In genomic region chr2:17878222-17879136, GRCh38 we compare ENCODE assay signal across 8 cellular contexts. TPM values are rescaled to one million over a fixed set of nuclear protein-coding genes. Genes with fewer than 3 reads are reported as not detected.
A peak's percentile ranks its signal among the peaks of the same experiment; 100 is the strongest.
DNase-seq lines count a peak whose midpoint lies in the region; ATAC-seq and TF ChIP-seq lines count a peak whose summit lies in the region.

Gene KCNS3 (plus strand): TSS chr2:17878667. CDS start chr2:17931009, 52,342 bp downstream.

- H3K4me3 ChIP-seq in psoas muscle = peak within 1 kb of the TSS; percentile 91

- H3K27ac ChIP-seq in psoas muscle = peak within 1 kb of the TSS; percentile 80

- no peak for TF ChIP-seq CTCF in psoas muscle (IDR thresholded peaks at IDR 0.05)

- H3K27me3 ChIP-seq in psoas muscle (ENCODE audit: insufficient read depth in 3 of 3, low read length in 2 of 3) = no peaks in the 10 kb centered on the region

- no peak for DNase-seq in activated naive CD4-positive, alpha-beta T cell treated with Interleukin-2 at 50 U/mL for 16 hours
- peak; percentile 44 for DNase-seq in NCI-H146 (lab: John Stamatoyannopoulos, UW)
- peak; percentile 79 for DNase-seq in left ventricle myocardium superior
- peak; percentile 58 to 78 for DNase-seq in psoas muscle
- DNase-seq in SIG-M5 (lab: John Stamatoyannopoulos, UW) = no peak

- peaks cover 47% of the 10 kb centered on the region for H3K27me3 Mint-ChIP-seq in activated naive CD4-positive, alpha-beta T cell treated with anti-CD3 and anti-CD28 coated beads, Interleukin-2, amount 50 U/mL, for 24 hours
- H3K27me3 Mint-ChIP-seq in activated naive CD8-positive, alpha-beta T cell = peaks cover 48% of the 10 kb centered on the region

- peaks cover 7% of the 10 kb centered on the region for H3K4me1 Mint-ChIP-seq in activated naive CD4-positive, alpha-beta T cell treated with anti-CD3 and anti-CD28 coated beads, Interleukin-2, amount 50 U/mL, for 24 hours
- peaks cover 16% of the 10 kb centered on the region for H3K4me1 Mint-ChIP-seq in activated naive CD8-positive, alpha-beta T cell (ENCODE audit: low read depth)

- no peaks in the 10 kb centered on the region for H3K9me3 ChIP-seq in psoas muscle

- no peaks in the 10 kb centered on the region for H3K36me3 ChIP-seq in psoas muscle (ENCODE audit: insufficient read depth in 1 of 2, low read depth in 1 of 2)

- 0% methylated on average over 68 to 114 of the region's 114 CpGs for whole genome bisulfite sequencing in psoas muscle, 3 donors

- no peak within 1 kb of the TSS for H3K27ac Mint-ChIP-seq in activated naive CD4-positive, alpha-beta T cell treated with anti-CD3 and anti-CD28 coated beads, Interleukin-2, amount 50 U/mL, for 24 hours
- H3K27ac Mint-ChIP-seq in activated naive CD8-positive, alpha-beta T cell = no peak within 1 kb of the TSS

- intact Hi-C loops in left ventricle myocardium superior (cut with micrococcal nuclease) (no loop called here), psoas muscle (cut with DNase I) (loop anchor here (5.0 to 10.0 kb wide), 2 partner anchors 96 to 99 kb away; no protein-coding TSS in a partner anchor)

- no peaks in the 10 kb centered on the region for H3K9me3 Mint-ChIP-seq in activated naive CD4-positive, alpha-beta T cell treated with anti-CD3 and anti-CD28 coated beads, Interleukin-2, amount 50 U/mL, for 24 hours
- no peaks in the 10 kb centered on the region for H3K9me3 Mint-ChIP-seq in activated naive CD8-positive, alpha-beta T cell (ENCODE audit: low read depth)

- H3K36me3 Mint-ChIP-seq in activated naive CD4-positive, alpha-beta T cell treated with anti-CD3 and anti-CD28 coated beads, Interleukin-2, amount 50 U/mL, for 24 hours = no peaks in the 10 kb centered on the region
- H3K36me3 Mint-ChIP-seq in activated naive CD8-positive, alpha-beta T cell = no peaks in the 10 kb centered on the region

- peak; percentile 85 for ATAC-seq in HG02588 (IDR thresholded peaks at IDR 0.05; ENCODE audit: unreplicated experiment)
- ATAC-seq in left ventricle myocardium superior = peak; percentile 97
- ATAC-seq in psoas muscle = peak; percentile 87 to 91 (median 91)

- H3K4me3 Mint-ChIP-seq in activated naive CD4-positive, alpha-beta T cell treated with anti-CD3 and anti-CD28 coated beads, Interleukin-2, amount 50 U/mL, for 24 hours = peak within 1 kb of the TSS; percentile 77
- peak within 1 kb of the TSS; percentile 77 for H3K4me3 Mint-ChIP-seq in activated naive CD8-positive, alpha-beta T cell

- peaks cover 17% of the 10 kb centered on the region for H3K4me1 ChIP-seq in psoas muscle

RNA-seq across cellular contexts. Expression of gene KCNS3, which starts in this region (rescaled TPM):
- 4.9 TPM for total RNA-seq in left ventricle myocardium superior
- 10 to 100 TPM in 2 of 4 donors, 1 to 10 TPM in 2; 5.8 to 14.6 (median 10.1) TPM for total RNA-seq in psoas muscle
- polyA plus RNA-seq in psoas muscle = 10 to 100 TPM in 2 of 3 donors, 1 to 10 TPM in 1; 3.6 to 29.2 (median 12.1) TPM

Comparison
In these comparisons a context has a peak if more than half of its experiments do, and no peak if none do; other contexts are left out.
1. DNase-seq: peak in NCI-H146 (single experiment), left ventricle myocardium superior (single experiment) and psoas muscle (2 of 2); none in activated naive CD4-positive, alpha-beta T cell treated with Interleukin-2 at 50 U/mL for 16 hours (single experiment) and SIG-M5 (single experiment).
2. Peak in every context shown above with its lines, with median percentiles within 50 percentile points of each other: ATAC-seq.